Comparison of ENCODE assay signal across 1 cellular context in genomic region chr6:145043926-145044500, GRCh38.
TF ChIP-seq lines count a peak whose summit lies in the region.

No MANE protein-coding gene starts in this region.

TF ChIP-seq in IMR-90, 13 proteins besides CTCF, POLR2A, EP300 and RAD21:
- TF ChIP-seq FOS (IDR thresholded peaks at IDR 0.05; ENCODE audit: low read depth, low read length) (no peak), SMC3 (IDR thresholded peaks at IDR 0.05; ENCODE audit: low read depth, low read length) (no peak), MAZ (IDR thresholded peaks at IDR 0.05; ENCODE audit: borderline replicate concordance, low read depth, low read length) (no peak), USF2 (IDR thresholded peaks at IDR 0.05; ENCODE audit: low read depth, low read length) (no peak), RCOR1 (IDR thresholded peaks at IDR 0.05; ENCODE audit: insufficient replicate concordance, low read length) (no peak), MAFK (IDR thresholded peaks at IDR 0.05; ENCODE audit: low read depth, low read length) (no peak)
